Comparison of ENCODE assay signal across 1 cellular context in genomic region chr21:46188226-46189212, GRCh38.
TF ChIP-seq lines count a peak whose summit lies in the region.

No MANE protein-coding gene starts in this region.

TF ChIP-seq in IMR-90, 13 proteins besides CTCF, POLR2A, EP300 and RAD21 (continued from another document):
- TF ChIP-seq MXI1 (IDR thresholded peaks at IDR 0.05; ENCODE audit: borderline replicate concordance, low read depth, low read length) (no peak), ELK1 (IDR thresholded peaks at IDR 0.05; ENCODE audit: borderline replicate concordance, low read depth, low read length) (no peak), CEBPB (IDR thresholded peaks at IDR 0.05; ENCODE audit: low read depth, low read length) (no peak)
